ENCODE assay signal across 17 cellular contexts in genomic region chr5:135018457-135018856, GRCh38. TPM values are rescaled to one million over a fixed set of nuclear protein-coding genes. Genes with fewer than 3 reads are reported as not detected.
DNase-seq lines count a peak whose midpoint lies in the region; ATAC-seq and TF ChIP-seq lines count a peak whose summit lies in the region.
"Had no signal": no experiment of that assay in that cellular context is flagged by ENCODE, and none has a peak within 500 bp of the region (broad histone marks: within the 10 kb centered on the region; RNA-seq: fewer than 3 reads in every experiment).

No MANE protein-coding gene starts in this region.

- no peaks in the 10 kb centered on the region for H3K9me3 Mint-ChIP-seq in glutamatergic neuron (ENCODE audit: unreplicated experiment)
- H3K9me3 Mint-ChIP-seq: CD14-positive monocyte; CD8-positive, alpha-beta T cell; H9 had no signal

- TF ChIP-seq CTCF in glutamatergic neuron (IDR thresholded peaks at IDR 0.05; ENCODE audit: partially characterized antibody, unreplicated experiment) (no peak), upper lobe of right lung (IDR thresholded peaks at IDR 0.05) (no peak), RWPE1 (conservative IDR thresholded peaks at IDR 0.05; ENCODE audit: low read depth) (no peak)

- POLR2A ChIA-PET in RWPE1 (lab: Yijun Ruan, JAX; ENCODE audit: low non-redundant PET), result no interaction called here

- CTCF ChIA-PET in RWPE1 (lab: Yijun Ruan, JAX), result interaction anchor here (0.5 to 0.7 kb wide), 2 partner anchors 21 to 165 kb away, joined by 3 read pairs; no protein-coding TSS in a partner anchor

- H3K27ac ChIP-seq in upper lobe of right lung (no peak overlapping the region), RWPE1 (no peak overlapping the region)
- H3K27ac ChIP-seq: 22Rv1 had no signal

- no peaks in the 10 kb centered on the region for H3K9me3 ChIP-seq in upper lobe of right lung

- peaks cover 6% of the 10 kb centered on the region for H3K4me1 Mint-ChIP-seq in glutamatergic neuron (ENCODE audit: low read depth, unreplicated experiment)
- H3K4me1 Mint-ChIP-seq: CD14-positive monocyte had no signal

- H3K27me3 ChIP-seq in upper lobe of right lung, result no peaks in the 10 kb centered on the region

- no peaks in the 10 kb centered on the region for H3K4me1 ChIP-seq in upper lobe of right lung

- intact Hi-C loops in upper lobe of right lung (cut with DNase I), result no loop called here

- ATAC-seq in upper lobe of right lung (no peak), GM21423 (IDR thresholded peaks at IDR 0.05; ENCODE audit: unreplicated experiment) (no peak), GM19035 (IDR thresholded peaks at IDR 0.05; ENCODE audit: unreplicated experiment) (no peak)
- ATAC-seq: CD8-positive, alpha-beta T cell had no signal

- no peaks in the 10 kb centered on the region for H3K36me3 Mint-ChIP-seq in glutamatergic neuron (ENCODE audit: unreplicated experiment)
- H3K36me3 Mint-ChIP-seq: CD14-positive monocyte; CD8-positive, alpha-beta T cell had no signal

- H3K36me3 ChIP-seq in upper lobe of right lung, result no peaks in the 10 kb centered on the region

- peaks cover 4% of the 10 kb centered on the region for H3K27me3 Mint-ChIP-seq in glutamatergic neuron (ENCODE audit: unreplicated experiment)

- H3K4me3 ChIP-seq in upper lobe of right lung, result no peak overlapping the region

- peak; percentile 1 for DNase-seq in activated CD4-positive, CD25-positive, alpha-beta regulatory T cell treated with anti-CD3 and anti-CD28 coated beads, Interleukin-2, amount 50 U/mL, for 72 hours
- no peak for DNase-seq in activated CD4-positive, CD25-positive, alpha-beta regulatory T cell (lab: John Stamatoyannopoulos, UW)
- peak; percentile 1 for DNase-seq in glutamatergic neuron
- peak; percentile 57 for DNase-seq in mesenteric fat pad (ENCODE audit: low spot score)
- peak; percentile 36 for DNase-seq in upper lobe of right lung
- no peak for DNase-seq in RWPE1 (ENCODE audit: low spot score)
- DNase-seq: CD8-positive, alpha-beta T cell; COR-L47; DMS153; DMS79 treated with DMSO at 0.1 percent for 48 hours; EL; GOT3; H9 had no signal

- no peak overlapping the region for H3K4me3 Mint-ChIP-seq in glutamatergic neuron (ENCODE audit: unreplicated experiment)
- H3K4me3 Mint-ChIP-seq: CD14-positive monocyte; CD8-positive, alpha-beta T cell; H9 had no signal

- H3K27ac Mint-ChIP-seq in glutamatergic neuron (ENCODE audit: unreplicated experiment), result no peak overlapping the region
- H3K27ac Mint-ChIP-seq: CD8-positive, alpha-beta T cell; H9 had no signal

RNA-seq across cellular contexts. Expression of gene PITX1, which starts 15.6 kb away (rescaled TPM):
- total RNA-seq in glutamatergic neuron (ENCODE audit: unreplicated experiment), result 0.76 TPM
- total RNA-seq in mesenteric fat pad, result 0.13 TPM
- total RNA-seq in upper lobe of right lung, result not detected
- total RNA-seq: CD8-positive, alpha-beta T cell; H9 had no signal

RNA-seq across cellular contexts. Expression of gene CATSPER3, which starts 50.8 kb away (rescaled TPM):
- total RNA-seq in glutamatergic neuron (ENCODE audit: unreplicated experiment) (0.54 TPM), mesenteric fat pad (0.61 TPM), upper lobe of right lung (0.87 TPM)

Comparison
In these comparisons a context has a peak if more than half of its experiments do, and no peak if none do; other contexts are left out.
1. DNase-seq: peak in activated CD4-positive, CD25-positive, alpha-beta regulatory T cell treated with anti-CD3 and anti-CD28 coated beads, Interleukin-2, amount 50 U/mL, for 72 hours (single experiment), glutamatergic neuron (single experiment), mesenteric fat pad (single experiment) and upper lobe of right lung (single experiment); none in activated CD4-positive, CD25-positive, alpha-beta regulatory T cell (0 of 4) and RWPE1 (single experiment).